In the genomic region with DNA sequence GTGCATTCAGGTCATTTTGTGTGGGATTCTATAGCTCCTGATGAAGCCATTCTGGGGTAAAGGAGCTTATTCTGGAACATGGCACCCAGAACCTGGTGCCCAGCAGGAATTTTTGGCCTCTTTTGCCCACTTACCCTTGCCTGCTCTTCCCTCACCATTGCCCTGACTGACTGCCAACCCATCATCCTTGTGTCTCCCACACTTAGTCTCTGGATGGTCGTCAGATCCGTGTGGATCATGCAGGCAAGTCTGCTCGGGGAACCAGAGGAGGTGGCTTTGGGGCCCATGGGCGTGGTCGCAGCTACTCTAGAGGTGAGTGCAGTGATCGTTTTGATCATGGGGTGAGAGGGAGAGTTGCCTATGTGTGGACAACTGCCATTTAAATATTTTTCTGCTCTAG, we compare ENCODE assay signal across 1 cellular context.
TF ChIP-seq lines count a peak whose summit lies in the region.

No MANE protein-coding gene starts in this region.

TF ChIP-seq in HCT116, 20 proteins besides CTCF, POLR2A, EP300 and RAD21 (continued from another document):
- TF ChIP-seq, protein P1, sequence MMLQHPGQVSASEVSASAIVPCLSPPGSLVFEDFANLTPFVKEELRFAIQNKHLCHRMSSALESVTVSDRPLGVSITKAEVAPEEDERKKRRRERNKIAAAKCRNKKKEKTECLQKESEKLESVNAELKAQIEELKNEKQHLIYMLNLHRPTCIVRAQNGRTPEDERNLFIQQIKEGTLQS (IDR thresholded peaks at IDR 0.05): no peak
- TF ChIP-seq FOSL1 (IDR thresholded peaks at IDR 0.05; ENCODE audit: low read depth): no peak
- TF ChIP-seq SIN3A (IDR thresholded peaks at IDR 0.05; ENCODE audit: low read depth): no peak
- TF ChIP-seq, protein P2, sequence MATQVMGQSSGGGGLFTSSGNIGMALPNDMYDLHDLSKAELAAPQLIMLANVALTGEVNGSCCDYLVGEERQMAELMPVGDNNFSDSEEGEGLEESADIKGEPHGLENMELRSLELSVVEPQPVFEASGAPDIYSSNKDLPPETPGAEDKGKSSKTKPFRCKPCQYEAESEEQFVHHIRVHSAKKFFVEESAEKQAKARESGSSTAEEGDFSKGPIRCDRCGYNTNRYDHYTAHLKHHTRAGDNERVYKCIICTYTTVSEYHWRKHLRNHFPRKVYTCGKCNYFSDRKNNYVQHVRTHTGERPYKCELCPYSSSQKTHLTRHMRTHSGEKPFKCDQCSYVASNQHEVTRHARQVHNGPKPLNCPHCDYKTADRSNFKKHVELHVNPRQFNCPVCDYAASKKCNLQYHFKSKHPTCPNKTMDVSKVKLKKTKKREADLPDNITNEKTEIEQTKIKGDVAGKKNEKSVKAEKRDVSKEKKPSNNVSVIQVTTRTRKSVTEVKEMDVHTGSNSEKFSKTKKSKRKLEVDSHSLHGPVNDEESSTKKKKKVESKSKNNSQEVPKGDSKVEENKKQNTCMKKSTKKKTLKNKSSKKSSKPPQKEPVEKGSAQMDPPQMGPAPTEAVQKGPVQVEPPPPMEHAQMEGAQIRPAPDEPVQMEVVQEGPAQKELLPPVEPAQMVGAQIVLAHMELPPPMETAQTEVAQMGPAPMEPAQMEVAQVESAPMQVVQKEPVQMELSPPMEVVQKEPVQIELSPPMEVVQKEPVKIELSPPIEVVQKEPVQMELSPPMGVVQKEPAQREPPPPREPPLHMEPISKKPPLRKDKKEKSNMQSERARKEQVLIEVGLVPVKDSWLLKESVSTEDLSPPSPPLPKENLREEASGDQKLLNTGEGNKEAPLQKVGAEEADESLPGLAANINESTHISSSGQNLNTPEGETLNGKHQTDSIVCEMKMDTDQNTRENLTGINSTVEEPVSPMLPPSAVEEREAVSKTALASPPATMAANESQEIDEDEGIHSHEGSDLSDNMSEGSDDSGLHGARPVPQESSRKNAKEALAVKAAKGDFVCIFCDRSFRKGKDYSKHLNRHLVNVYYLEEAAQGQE (IDR thresholded peaks at IDR 0.05; ENCODE audit: low read depth): no peak
- TF ChIP-seq YY1 (IDR thresholded peaks at IDR 0.05; ENCODE audit: extremely low read depth, insufficient replicate concordance, low read depth, low read length): no peak
- TF ChIP-seq, protein P3, sequence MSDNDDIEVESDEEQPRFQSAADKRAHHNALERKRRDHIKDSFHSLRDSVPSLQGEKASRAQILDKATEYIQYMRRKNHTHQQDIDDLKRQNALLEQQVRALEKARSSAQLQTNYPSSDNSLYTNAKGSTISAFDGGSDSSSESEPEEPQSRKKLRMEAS (IDR thresholded peaks at IDR 0.05): no peak
- no peak for TF ChIP-seq JUND (IDR thresholded peaks at IDR 0.05)
- no peak for TF ChIP-seq ZNF274 (IDR thresholded peaks at IDR 0.05; ENCODE audit: low read depth, low read length)
